1 cellular context compared by ENCODE assay signal in genomic region chr22:38455530-38456271, GRCh38.
A peak's percentile ranks its signal among the peaks of the same experiment; 100 is the strongest.
TF ChIP-seq lines count a peak whose summit lies in the region.

No MANE protein-coding gene starts in this region.

TF ChIP-seq in HepG2, 621 proteins besides CTCF, POLR2A, EP300 and RAD21 (continued from another document):
- TF ChIP-seq PRDM10 (CRISPR knock-in tag; IDR thresholded peaks at IDR 0.05; ENCODE audit: low read depth) (peak; percentile 62; the same call in 1 of the 2 replicates), TFDP1 (CRISPR knock-in tag; IDR thresholded peaks at IDR 0.05; ENCODE audit: borderline replicate concordance) (no peak), ZNF672 (CRISPR knock-in tag; IDR thresholded peaks at IDR 0.05) (no peak), SCMH1 (CRISPR knock-in tag; IDR thresholded peaks at IDR 0.05; ENCODE audit: borderline replicate concordance) (no peak), HNRNPLL (IDR thresholded peaks at IDR 0.05; ENCODE audit: low read depth, low read length, poor library complexity, severe bottlenecking) (peak; percentile 52), SP4 (CRISPR knock-in tag; IDR thresholded peaks at IDR 0.05) (no peak), ZNF740 (CRISPR knock-in tag; IDR thresholded peaks at IDR 0.05) (peak; percentile 99), SAFB2 (CRISPR knock-in tag; IDR thresholded peaks at IDR 0.05; ENCODE audit: borderline replicate concordance, low read depth) (no peak), NONO (IDR thresholded peaks at IDR 0.05) (no peak), NONO (CRISPR knock-in tag; conservative IDR thresholded peaks at IDR 0.05) (no peak), PATZ1 (CRISPR knock-in tag; IDR thresholded peaks at IDR 0.05) (peak; percentile 87), MAZ (IDR thresholded peaks at IDR 0.05; ENCODE audit: borderline replicate concordance, low read depth, low read length) (0 out of 2 replicates have a peak, but pooled peaks have one; percentile 26), MAZ (CRISPR knock-in tag; IDR thresholded peaks at IDR 0.05; ENCODE audit: low read depth) (no peak), ZHX1 (CRISPR knock-in tag; IDR thresholded peaks at IDR 0.05; ENCODE audit: low read depth) (no peak), CREB3 (CRISPR knock-in tag; IDR thresholded peaks at IDR 0.05) (no peak), XRCC5 (optimal IDR thresholded peaks at IDR 0.05; ENCODE audit: low read length) (peak; percentile 59), PREB (CRISPR knock-in tag; IDR thresholded peaks at IDR 0.05) (no peak), ZNF329 (CRISPR knock-in tag; IDR thresholded peaks at IDR 0.05; ENCODE audit: low read depth) (no peak), MAX (IDR thresholded peaks at IDR 0.05) (peak; percentile 12; the same call in 1 of the 2 replicates), HNRNPK (IDR thresholded peaks at IDR 0.05; ENCODE audit: low read depth, low read length, poor library complexity, severe bottlenecking) (peak; percentile 14), RBM39 (IDR thresholded peaks at IDR 0.05; ENCODE audit: low read depth, low read length, poor library complexity, severe bottlenecking) (peak; percentile 65), ZNF513 (CRISPR knock-in tag; conservative IDR thresholded peaks at IDR 0.05) (no peak), ATRX (CRISPR knock-in tag; IDR thresholded peaks at IDR 0.05; ENCODE audit: borderline replicate concordance) (no peak), SP1 (IDR thresholded peaks at IDR 0.05) (no peak), SP1 (CRISPR knock-in tag; IDR thresholded peaks at IDR 0.05) (0 out of 2 replicates have a peak, but pooled peaks have one; percentile 18)
